ENCODE assay signal across 8 cellular contexts in genomic region chr3:152556731-152557254, GRCh38.
A peak's percentile ranks its signal among the peaks of the same experiment; 100 is the strongest.
DNase-seq lines count a peak whose midpoint lies in the region; ATAC-seq and TF ChIP-seq lines count a peak whose summit lies in the region.

No MANE protein-coding gene starts in this region.

- H3K36me3 ChIP-seq in A673 (ENCODE audit: insufficient read depth, low read length, poor library complexity, severe bottlenecking) (no peaks in the 10 kb centered on the region), gastroesophageal sphincter (no peaks in the 10 kb centered on the region)

- H3K36me3 Mint-ChIP-seq in stimulated activated naive B cell treated with anti-CD40 and anti-IgM and Interleukin-4, amounts not matched to agents 10 μg/mL and 1 μg/mL and 100 μg/mL, for 72 hours = peaks cover 18 to 22% of the 10 kb centered on the region in 2 donors

- POLR2A ChIA-PET in A673 (lab: Charles Lee; ENCODE audit: low non-redundant PET) = no interaction called here

- no TSS peak for BruUV-seq in A673 (replicated peaks; lab: Mats Ljungman, UMichigan)

- no peak overlapping the region for H3K27ac ChIP-seq in A673 (ENCODE audit: low read depth, low read length, poor library complexity, severe bottlenecking)
- H3K27ac ChIP-seq in gastroesophageal sphincter = peak overlapping the region; percentile 39 to 59 (median 45)

- ATAC-seq in GM21367 (IDR thresholded peaks at IDR 0.05; ENCODE audit: unreplicated experiment) (peak; percentile 54), gastroesophageal sphincter (peak; percentile 88)
- peak; percentile 66 to 69 for ATAC-seq in stimulated activated naive B cell treated with anti-CD40 and anti-IgM and Interleukin-4, amounts not matched to agents 10 μg/mL and 1 μg/mL and 100 μg/mL, for 72 hours (replicated peaks)

- H3K9me3 ChIP-seq in A673 (ENCODE audit: low read depth, low read length, poor library complexity, severe bottlenecking) (no peaks in the 10 kb centered on the region), gastroesophageal sphincter (no peaks in the 10 kb centered on the region)

- H3K9me3 Mint-ChIP-seq in stimulated activated naive B cell treated with anti-CD40 and anti-IgM and Interleukin-4, amounts not matched to agents 10 μg/mL and 1 μg/mL and 100 μg/mL, for 72 hours = peaks cover 0 to 1% of the 10 kb centered on the region in 2 donors

- no peak for TF ChIP-seq POLR2A in gastroesophageal sphincter (IDR thresholded peaks at IDR 0.05)

- intact Hi-C loops in A673 (cut with micrococcal nuclease; ENCODE audit: unreplicated experiment) = no loop called here

- CTCF ChIA-PET in A673 (lab: Charles Lee) = no interaction called here

- peaks cover 4 to 11% of the 10 kb centered on the region in 2 donors for H3K4me1 Mint-ChIP-seq in stimulated activated naive B cell treated with anti-CD40 and anti-IgM and Interleukin-4, amounts not matched to agents 10 μg/mL and 1 μg/mL and 100 μg/mL, for 72 hours

- no peaks in the 10 kb centered on the region for H3K27me3 ChIP-seq in A673 (replicated peaks; ENCODE audit: insufficient read depth, low read depth, low read length, poor library complexity)
- H3K27me3 ChIP-seq in gastroesophageal sphincter = no peaks in the 10 kb centered on the region

- H3K4me1 ChIP-seq in A673 (ENCODE audit: insufficient read depth, low read length, poor library complexity, severe bottlenecking) = no peaks in the 10 kb centered on the region
- peaks cover 0 to 28% (median 4%) of the 10 kb centered on the region in 3 donors for H3K4me1 ChIP-seq in gastroesophageal sphincter

- TF ChIP-seq EP300 in gastroesophageal sphincter (IDR thresholded peaks at IDR 0.05) = no peak

- H3K4me3 Mint-ChIP-seq in stimulated activated naive B cell treated with anti-CD40 and anti-IgM and Interleukin-4, amounts not matched to agents 10 μg/mL and 1 μg/mL and 100 μg/mL, for 72 hours = no peak overlapping the region

- no peaks in the 10 kb centered on the region for H3K27me3 Mint-ChIP-seq in stimulated activated naive B cell treated with anti-CD40 and anti-IgM and Interleukin-4, amounts not matched to agents 10 μg/mL and 1 μg/mL and 100 μg/mL, for 72 hours

- TF ChIP-seq CTCF in A673 (conservative IDR thresholded peaks at IDR 0.05; ENCODE audit: low read depth, low read length) = no peak
- TF ChIP-seq CTCF in gastroesophageal sphincter (IDR thresholded peaks at IDR 0.05) = no peak

- H3K4me3 ChIP-seq in A673 (ENCODE audit: low read depth, low read length, poor library complexity, severe bottlenecking) = no peak overlapping the region
- H3K4me3 ChIP-seq in gastroesophageal sphincter = no peak overlapping the region

- DNase-seq in A673 (ENCODE audit: low spot score) (peak; percentile 11), HuH-7 (ENCODE audit: low spot score) (peak; percentile 38), anterior cingulate cortex (lab: John Stamatoyannopoulos, UW) (no peak), NCI-H1436 treated with DMSO at 0.1 percent for 48 hours (lab: John Stamatoyannopoulos, UW) (no peak)
- DNase-seq in stimulated activated naive B cell treated with anti-CD40 and anti-IgM and Interleukin-4, amounts not matched to agents 10 μg/mL and 1 μg/mL and 100 μg/mL, for 72 hours = no peak
- no peak for DNase-seq in activated CD4-positive, alpha-beta T cell treated with anti-CD3 and anti-CD28 coated beads, Interleukin-2, amount 50 U/mL, for 1 hour

- peak overlapping the region; percentile 43 for H3K27ac Mint-ChIP-seq in stimulated activated naive B cell treated with anti-CD40 and anti-IgM and Interleukin-4, amounts not matched to agents 10 μg/mL and 1 μg/mL and 100 μg/mL, for 72 hours

Comparison
In these comparisons a context has a peak if more than half of its experiments do, and no peak if none do; other contexts are left out.
1. DNase-seq: peak in A673 (single experiment) and HuH-7 (single experiment); none in stimulated activated naive B cell treated with anti-CD40 and anti-IgM and Interleukin-4, amounts not matched to agents 10 μg/mL and 1 μg/mL and 100 μg/mL, for 72 hours (single experiment), anterior cingulate cortex (0 of 58), activated CD4-positive, alpha-beta T cell treated with anti-CD3 and anti-CD28 coated beads, Interleukin-2, amount 50 U/mL, for 1 hour (single experiment) and NCI-H1436 treated with DMSO at 0.1 percent for 48 hours (single experiment).
2. Peak in every context shown above with its lines, with median percentiles within 50 percentile points of each other: ATAC-seq.